8 cellular contexts compared by ENCODE assay signal in the genomic region with DNA sequence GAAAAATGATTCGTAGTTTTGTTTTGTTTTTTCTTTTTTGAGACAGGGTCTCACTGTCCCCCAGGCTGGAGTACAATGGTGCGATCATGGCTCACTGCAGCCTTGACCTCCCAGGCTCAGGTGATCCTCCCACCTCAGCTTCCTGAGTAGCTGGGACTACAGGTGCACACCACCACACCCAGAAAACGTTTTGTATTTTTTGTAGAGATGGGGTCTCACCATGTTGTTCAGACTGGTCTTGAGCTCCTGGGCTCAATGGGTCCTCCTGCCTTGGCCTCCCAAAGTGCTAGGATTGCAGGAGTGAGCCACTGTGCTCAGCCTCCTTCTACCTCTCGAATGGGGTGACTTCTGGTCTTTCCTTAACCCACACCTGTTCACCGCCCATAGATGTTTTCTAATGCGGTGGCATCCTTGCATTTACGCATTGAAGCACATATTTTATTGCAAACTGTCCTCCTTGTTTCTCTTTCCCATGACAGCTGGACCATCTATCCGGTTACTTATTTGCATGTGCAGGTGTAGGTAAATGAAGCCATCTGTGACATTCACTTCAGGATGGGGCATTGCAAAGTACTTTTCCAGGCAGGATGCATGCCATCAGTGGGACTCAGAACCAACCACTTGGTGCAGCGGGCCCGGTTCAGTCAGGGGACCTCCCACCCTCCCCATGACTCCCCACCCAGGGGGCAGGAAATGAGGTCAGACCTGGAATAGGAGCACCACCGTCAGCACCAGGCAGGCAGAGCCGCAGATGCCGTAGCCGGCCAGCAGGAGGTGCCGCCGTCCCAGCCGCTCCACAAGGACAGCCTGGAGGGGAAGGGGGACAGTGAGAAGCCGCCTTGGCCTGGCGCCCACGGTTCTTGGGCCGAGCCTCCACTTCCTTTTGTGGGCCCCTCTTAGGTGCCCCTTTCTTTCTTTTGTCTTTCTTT. TPM values are rescaled to one million over a fixed set of nuclear protein-coding genes. Genes with fewer than 3 reads are reported as not detected.
A peak's percentile ranks its signal among the peaks of the same experiment; 100 is the strongest.
DNase-seq lines count a peak whose midpoint lies in the region; ATAC-seq and TF ChIP-seq lines count a peak whose summit lies in the region.

No MANE protein-coding gene starts in this region.

- H3K36me3 ChIP-seq in adrenal gland (replicated peaks in 1 of 2), result no peaks in the 10 kb centered on the region

- no peak for TF ChIP-seq POLR2A in adrenal gland (IDR thresholded peaks at IDR 0.05)

- H3K27me3 ChIP-seq in adrenal gland, result no peaks in the 10 kb centered on the region

- no peak overlapping the region for H3K27ac ChIP-seq in adrenal gland

- peak; percentile 67 for TF ChIP-seq CTCF in GM10266 (IDR thresholded peaks at IDR 0.05; ENCODE audit: control insufficient read depth, insufficient read depth, low read depth, missing control alignments)
- peak in 5 of 6 experiments; percentile 20 to 52 (median 43) for TF ChIP-seq CTCF in adrenal gland (IDR thresholded peaks at IDR 0.05)
- TF ChIP-seq CTCF in omental fat pad (IDR thresholded peaks at IDR 0.05), result no peak

- ATAC-seq in GM21737 (IDR thresholded peaks at IDR 0.05; ENCODE audit: unreplicated experiment), result no peak
- no peak for ATAC-seq in omental fat pad (ENCODE audit: low FRiP score)

- intact Hi-C loops in adrenal gland (cut with DNase I), result loop anchor here (5.0 kb wide), 1 partner anchor 93 kb away; no protein-coding TSS in a partner anchor

- DNase-seq in GM10266 (ENCODE audit: extremely low spot score), result peak; percentile 62
- DNase-seq in Kasumi-1 (lab: John Stamatoyannopoulos, UW), result peak; percentile 13 to 22
- DNase-seq in adrenal gland, result peak in 2 of 7 donors; percentile 20 to 36
- peak; percentile 71 for DNase-seq in left kidney (ENCODE audit: low read depth, low spot score)
- DNase-seq in SW 1271 (lab: John Stamatoyannopoulos, UW), result no peak
- no peak for DNase-seq in ACHN
- DNase-seq in omental fat pad (ENCODE audit: low spot score), result no peak

- in situ Hi-C loops in ACHN (cut with HindIII; ENCODE audit: low pct_ligation_motif_present, low pct_unique_long_range_greater_than_20kb, low sequenced_read_pairs), result no loop called here

- H3K9me3 ChIP-seq in adrenal gland (replicated peaks in 1 of 3), result no peaks in the 10 kb centered on the region

- WGBS in adrenal gland, 4 donors, result 60 to 65% (median 61%) methylated on average over 16 to 21 of the region's 21 CpGs

- H3K4me1 ChIP-seq in adrenal gland (replicated peaks in 1 of 2), result no peaks in the 10 kb centered on the region

- H3K4me3 ChIP-seq in adrenal gland, result no peak overlapping the region

RNA-seq across cellular contexts. Expression of gene SLC2A7, which starts 16.5 kb away (rescaled TPM):
- total RNA-seq in adrenal gland (not detected), omental fat pad (not detected)
- not detected for polyA plus RNA-seq in adrenal gland

RNA-seq across cellular contexts. Expression of gene SLC2A5, which starts 59.7 kb away (rescaled TPM):
- total RNA-seq in adrenal gland (10 to 100 TPM in 5 of 8 donors, 1 to 10 TPM in 3; 1.1 to 29.9 (median 14.9) TPM), omental fat pad (1 to 10 TPM in 2 of 4 donors, under 1 TPM in 2; 0.32 to 7.9 (median 2.3) TPM)
- 1 to 10 TPM; 2.4 to 5.7 (median 2.8) TPM for polyA plus RNA-seq in adrenal gland

Comparison
In these comparisons a context has a peak if more than half of its experiments do, and no peak if none do; other contexts are left out.
1. DNase-seq: peak in GM10266 (single experiment), Kasumi-1 (2 of 2) and left kidney (single experiment); none in SW 1271 (0 of 2), ACHN (single experiment) and omental fat pad (single experiment).
2. CTCF ChIP-seq: peak in GM10266 (single experiment) and adrenal gland (5 of 6); none in omental fat pad (0 of 3).